In genomic region chr10:102309236-102309635, GRCh38 we compare ENCODE assay signal across 27 cellular contexts.
DNase-seq lines count a peak whose midpoint lies in the region; ATAC-seq, FAIRE-seq and TF ChIP-seq lines count a peak whose summit lies in the region.
"Had no signal": no experiment of that assay in that cellular context is flagged by ENCODE, and none has a peak within 500 bp of the region (broad histone marks: within the 10 kb centered on the region; RNA-seq: fewer than 3 reads in every experiment).

No MANE protein-coding gene starts in this region.

- H3K79me2 ChIP-seq in PC-9 (ENCODE audit: low read depth), result peaks cover 23% of the 10 kb centered on the region; the same call in 1 of the 2 replicates

- no peaks in the 10 kb centered on the region for H3K9me2 ChIP-seq in PC-9 (ENCODE audit: insufficient read depth)

- no peak for TF ChIP-seq POLR2A in body of pancreas (IDR thresholded peaks at IDR 0.05)

- no peaks in the 10 kb centered on the region for H4K20me1 ChIP-seq in PC-9 (ENCODE audit: insufficient read depth)

- TF ChIP-seq CTCF in PC-9 (conservative IDR thresholded peaks at IDR 0.05), result no peak
- no peak for TF ChIP-seq CTCF in body of pancreas (IDR thresholded peaks at IDR 0.05)
- TF ChIP-seq CTCF in osteocyte (IDR thresholded peaks at IDR 0.05), result no peak

- H3K4me1 ChIP-seq in PC-9 (replicated peaks; ENCODE audit: insufficient read depth), result peaks cover 22% of the 10 kb centered on the region
- peaks cover 45% of the 10 kb centered on the region for H3K4me1 ChIP-seq in body of pancreas

- no peak overlapping the region for H3K4me3 Mint-ChIP-seq in osteocyte (ENCODE audit: unreplicated experiment)
- no peak overlapping the region for H3K4me3 Mint-ChIP-seq in activated CD8-positive, alpha-beta memory T cell treated with anti-CD3 and anti-CD28 coated beads, Interleukin-2, amount 10 ng/mL, durations not matched to agents 7 days and 5 days
- H3K4me3 Mint-ChIP-seq: CD8-positive, alpha-beta T cell; T-cell had no signal

- intact Hi-C loops in PC-9 (cut with micrococcal nuclease; ENCODE audit: unreplicated experiment), result no loop called here
- intact Hi-C loops in body of pancreas (cut with DNase I), result no loop called here

- ATAC-seq in body of pancreas, result no peak
- ATAC-seq in activated CD8-positive, alpha-beta memory T cell treated with anti-CD3 and anti-CD28 coated beads, Interleukin-2, amount 10 ng/mL, durations not matched to agents 7 days and 5 days, result no peak
- ATAC-seq: A549; CD8-positive, alpha-beta T cell; Panc1; T-cell had no signal

- no peaks in the 10 kb centered on the region for H3K27me3 Mint-ChIP-seq in osteocyte (ENCODE audit: unreplicated experiment)
- H3K27me3 Mint-ChIP-seq in activated CD8-positive, alpha-beta memory T cell treated with anti-CD3 and anti-CD28 coated beads, Interleukin-2, amount 10 ng/mL, durations not matched to agents 7 days and 5 days, result no peaks in the 10 kb centered on the region
- H3K27me3 Mint-ChIP-seq: T-cell had no signal

- H3K4me1 Mint-ChIP-seq in osteocyte (ENCODE audit: unreplicated experiment), result peaks cover 44% of the 10 kb centered on the region
- H3K4me1 Mint-ChIP-seq in activated CD8-positive, alpha-beta memory T cell treated with anti-CD3 and anti-CD28 coated beads, Interleukin-2, amount 10 ng/mL, durations not matched to agents 7 days and 5 days, result peaks cover 26% of the 10 kb centered on the region

- POLR2A ChIA-PET in PC-9 (lab: Charles Lee; ENCODE audit: unreplicated experiment), result no interaction called here

- no peaks in the 10 kb centered on the region for H3K9me3 ChIP-seq in PC-9 (ENCODE audit: insufficient read depth, low read depth)
- no peaks in the 10 kb centered on the region for H3K9me3 ChIP-seq in body of pancreas
- H3K9me3 ChIP-seq: A549, Caco-2 had no signal

- no peaks in the 10 kb centered on the region for H3K36me3 ChIP-seq in PC-9 (ENCODE audit: low read depth)
- H3K36me3 ChIP-seq in body of pancreas (replicated peaks in 1 of 2; ENCODE audit: insufficient read depth in 1 of 2, low read depth in 2 of 2), result no peaks in the 10 kb centered on the region

- H3F3A ChIP-seq in PC-9 (ENCODE audit: insufficient read depth, low read depth), result peaks cover 8% of the 10 kb centered on the region

- no peak overlapping the region for H2AFZ ChIP-seq in PC-9

- H3K27me3 ChIP-seq in PC-9 (ENCODE audit: insufficient read depth, low read depth) (no peaks in the 10 kb centered on the region), body of pancreas (no peaks in the 10 kb centered on the region)

- peak overlapping the region; percentile 73 for H3K27ac Mint-ChIP-seq in osteocyte (ENCODE audit: unreplicated experiment)
- H3K27ac Mint-ChIP-seq in activated CD8-positive, alpha-beta memory T cell treated with anti-CD3 and anti-CD28 coated beads, Interleukin-2, amount 10 ng/mL, durations not matched to agents 7 days and 5 days, result no peak overlapping the region

- H3K9me3 Mint-ChIP-seq in osteocyte (ENCODE audit: unreplicated experiment), result no peaks in the 10 kb centered on the region
- no peaks in the 10 kb centered on the region for H3K9me3 Mint-ChIP-seq in activated CD8-positive, alpha-beta memory T cell treated with anti-CD3 and anti-CD28 coated beads, Interleukin-2, amount 10 ng/mL, durations not matched to agents 7 days and 5 days (ENCODE audit: low read depth)
- H3K9me3 Mint-ChIP-seq: CD8-positive, alpha-beta T cell; T-cell had no signal

- H3K4me2 ChIP-seq in PC-9, result no peak overlapping the region
- H3K4me2 ChIP-seq: A549 had no signal

- no peak overlapping the region for H3K4me3 ChIP-seq in PC-9
- no peak overlapping the region for H3K4me3 ChIP-seq in body of pancreas
- H3K4me3 ChIP-seq: A549 had no signal

- DNase-seq in GM18507 (ENCODE audit: extremely low spot score, insufficient read length, low read depth), result no peak
- no peak for DNase-seq in PC-9
- DNase-seq in body of pancreas, result no peak
- no peak for DNase-seq in osteocyte (ENCODE audit: extremely low spot score, unreplicated experiment)
- DNase-seq in activated CD8-positive, alpha-beta memory T cell treated with anti-CD3 and anti-CD28 coated beads, Interleukin-2, amount 10 ng/mL, durations not matched to agents 7 days and 5 days, result no peak
- DNase-seq in NCI-H2227 treated with DMSO at 0.1 percent for 48 hours (lab: John Stamatoyannopoulos, UW), result no peak
- DNase-seq in dedifferentiated amniotic fluid mesenchymal stem cell (ENCODE audit: extremely low spot score), result no peak
- no peak for DNase-seq in HK-2 (ENCODE audit: unreplicated experiment)
- DNase-seq: C1 segment of cervical spinal cord; Caco-2; CD8-positive, alpha-beta T cell; DMS 273 treated with DMSO at 0.1 percent for 48 hours; DMS79; EL; GDM1; HCEC 1CT; KG1; NCI-H1048; NCI-H1417; NCI-H1694; NCI-H2029 treated with DMSO at 0.1 percent for 48 hours; NCI-H526 treated with DMSO at 0.1 percent for 48 hours; SHP77 treated with DMSO at 0.1 percent for 48 hours; T-cell had no signal

- no TSS peak for BruUV-seq in PC-9 (replicated peaks; lab: Mats Ljungman, UMichigan)

- FAIRE-seq in GM18507 (lab: Jason Lieb, UNC), result peak; percentile 66
- FAIRE-seq: H1 had no signal

- WGBS in body of pancreas, 2 donors, result 90 to 97% methylated on average over 1 of the region's 1 CpG

- CTCF ChIA-PET in PC-9 (lab: Charles Lee), result interaction anchor here (0.6 kb wide), 1 partner anchor 43 kb away, joined by 3 read pairs; no protein-coding TSS in a partner anchor
- CTCF ChIA-PET in activated CD8-positive, alpha-beta memory T cell treated with anti-CD3 and anti-CD28 coated beads, Interleukin-2, amount 10 ng/mL, durations not matched to agents 7 days and 5 days (lab: Charles Lee), result interaction anchor here (0.6 to 0.8 kb wide), 2 partner anchors 14 to 80 kb away, joined by 3 read pairs; no protein-coding TSS in a partner anchor

- H3K27ac ChIP-seq in PC-9 (peak overlapping the region; percentile 58; the same call in 1 of the 2 replicates), body of pancreas (peak overlapping the region in 3 of 4 donors; percentile 62 to 79 (median 78))
- H3K27ac ChIP-seq: A549 had no signal

- peaks cover 5% of the 10 kb centered on the region for H3K36me3 Mint-ChIP-seq in osteocyte (ENCODE audit: unreplicated experiment)
- H3K36me3 Mint-ChIP-seq in activated CD8-positive, alpha-beta memory T cell treated with anti-CD3 and anti-CD28 coated beads, Interleukin-2, amount 10 ng/mL, durations not matched to agents 7 days and 5 days, result peaks cover 12% of the 10 kb centered on the region
